ENCODE assay signal across 10 cellular contexts in genomic region chr7:10436302-10436701, GRCh38.
"Had no signal": no experiment of that assay in that cellular context is flagged by ENCODE, and none has a peak within 500 bp of the region (broad histone marks: within the 10 kb centered on the region; RNA-seq: fewer than 3 reads in every experiment).

No MANE protein-coding gene starts in this region.

- H3K36me3 ChIP-seq: HAP-1 had no signal

- H3K4me1 ChIP-seq: HAP-1 had no signal

- H3K4me3 ChIP-seq: GM23248, GM23338, HAP-1 had no signal

- FAIRE-seq: H1 had no signal

- H3K27ac ChIP-seq: GM23248 had no signal

- H3K9me3 Mint-ChIP-seq: H9 had no signal

- H3K4me1 Mint-ChIP-seq: GM23338, H9 had no signal

- H2AFZ ChIP-seq: GM23248, GM23338 had no signal

- H3K27ac Mint-ChIP-seq: GM23338, H9, HFFc6 had no signal

- H3K4me3 Mint-ChIP-seq: GM23338, H9, HFFc6 had no signal

- H3K4me2 ChIP-seq: GM23338 had no signal

- DNase-seq: GM23248, GOT3, H7, H9, HCEC 1CT, HFFc6 had no signal

- H3K9ac ChIP-seq: GM23248 had no signal

- ATAC-seq: GM23338, HCT116 had no signal

- H3K9me3 ChIP-seq: HAP-1 had no signal
